Comparison of ENCODE assay signal across 15 cellular contexts in the genomic region with DNA sequence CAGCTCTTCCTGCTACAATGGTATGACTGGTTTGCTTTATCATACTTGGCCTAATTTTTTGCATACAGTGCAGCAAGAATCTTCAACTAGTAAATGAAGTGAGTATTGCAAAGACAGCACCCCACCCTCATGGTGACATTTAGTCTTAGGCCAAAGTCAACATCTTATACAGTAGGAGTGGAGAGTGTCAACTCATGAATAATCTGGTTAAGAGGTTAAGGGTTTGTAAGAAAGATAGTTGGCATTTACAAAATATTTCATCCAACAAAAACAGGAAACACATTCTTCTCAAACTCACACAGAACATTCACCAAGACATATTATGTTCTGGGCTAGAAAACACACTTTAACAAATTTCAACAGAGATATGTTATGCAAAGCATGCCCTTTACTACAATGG. TPM values are rescaled to one million over a fixed set of nuclear protein-coding genes. Genes with fewer than 3 reads are reported as not detected.
DNase-seq lines count a peak whose midpoint lies in the region; ATAC-seq, FAIRE-seq and TF ChIP-seq lines count a peak whose summit lies in the region.
"Had no signal": no experiment of that assay in that cellular context is flagged by ENCODE, and none has a peak within 500 bp of the region (broad histone marks: within the 10 kb centered on the region; RNA-seq: fewer than 3 reads in every experiment).

No MANE protein-coding gene starts in this region.

- no peak for TF ChIP-seq POLR2A in A549 (IDR thresholded peaks at IDR 0.05; ENCODE audit: low read length)
- TF ChIP-seq POLR2A in tibial nerve (IDR thresholded peaks at IDR 0.05), result no peak

- peak overlapping the region; percentile 73 to 82 for H3K27ac ChIP-seq in A549
- peak overlapping the region in 2 of 4 donors; percentile 11 to 38 for H3K27ac ChIP-seq in tibial nerve
- H3K27ac ChIP-seq: C4-2B, dorsolateral prefrontal cortex, uterus had no signal

- no peaks in the 10 kb centered on the region for H3K27me3 Mint-ChIP-seq in activated T-helper 2 cell treated with anti-CD3 and anti-CD28 coated beads, Interferon-gamma antibody, Interleukin-2, Interleukin-4, amounts not matched to agents 10 μg/mL and 5 μg/mL and 100 μg/mL, durations not matched to agents 14 hours and 24 hours and 36 hours (ENCODE audit: low read depth)
- no peaks in the 10 kb centered on the region for H3K27me3 Mint-ChIP-seq in immature natural killer cell (ENCODE audit: low read depth in 3 of 3)
- H3K27me3 Mint-ChIP-seq: memory B cell had no signal

- intact Hi-C loops in activated T-helper 2 cell treated with anti-CD3 and anti-CD28 coated beads, Interferon-gamma antibody, Interleukin-2, Interleukin-4, amounts not matched to agents 10 μg/mL and 5 μg/mL and 100 μg/mL, durations not matched to agents 14 hours and 24 hours and 36 hours (cut with micrococcal nuclease), result loop anchor here (10.0 kb wide), 1 partner anchor 230 kb away; a partner anchor contains a TSS

- CTCF ChIA-PET in A549 (lab: Yijun Ruan, JAX), result no interaction called here

- H3K4me1 ChIP-seq in A549 (peaks cover 61% of the 10 kb centered on the region), tibial nerve (peaks cover 0 to 55% (median 32%) of the 10 kb centered on the region in 4 donors)

- H3K9me3 Mint-ChIP-seq in activated T-helper 2 cell treated with anti-CD3 and anti-CD28 coated beads, Interferon-gamma antibody, Interleukin-2, Interleukin-4, amounts not matched to agents 10 μg/mL and 5 μg/mL and 100 μg/mL, durations not matched to agents 14 hours and 24 hours and 36 hours, result no peaks in the 10 kb centered on the region
- no peaks in the 10 kb centered on the region for H3K9me3 Mint-ChIP-seq in immature natural killer cell
- H3K9me3 Mint-ChIP-seq: memory B cell had no signal

- no peaks in the 10 kb centered on the region for H3K36me3 ChIP-seq in tibial nerve
- H3K36me3 ChIP-seq: uterus had no signal

- peak overlapping the region; percentile 43 for H3K4me3 Mint-ChIP-seq in activated T-helper 2 cell treated with anti-CD3 and anti-CD28 coated beads, Interferon-gamma antibody, Interleukin-2, Interleukin-4, amounts not matched to agents 10 μg/mL and 5 μg/mL and 100 μg/mL, durations not matched to agents 14 hours and 24 hours and 36 hours (ENCODE audit: low read depth)
- no peak overlapping the region for H3K4me3 Mint-ChIP-seq in immature natural killer cell
- H3K4me3 Mint-ChIP-seq: memory B cell had no signal

- POLR2A ChIA-PET in A549 (lab: Yijun Ruan, JAX), result no interaction called here

- ATAC-seq in A549 (peak in 1 of 2 experiments; percentile 63; a peak in 3 of 6 replicates), GM19351 (IDR thresholded peaks at IDR 0.05; ENCODE audit: unreplicated experiment) (no peak), HG03469 (IDR thresholded peaks at IDR 0.05; ENCODE audit: unreplicated experiment) (no peak)

- no peak for TF ChIP-seq RAD21 in A549 (conservative IDR thresholded peaks at IDR 0.05 in 1 of 2, IDR thresholded peaks at IDR 0.05 in 1 of 2)

- H3K27me3 ChIP-seq in tibial nerve, result no peaks in the 10 kb centered on the region
- H3K27me3 ChIP-seq: dorsolateral prefrontal cortex, heart right ventricle, uterus had no signal

- TF ChIP-seq EP300 in A549 (IDR thresholded peaks at IDR 0.05) (peak; percentile 21 to 65; a peak in 1 of 5 replicates), tibial nerve (IDR thresholded peaks at IDR 0.05) (peak in 1 of 2 donors; percentile 32)

- H3K4me3 ChIP-seq in A549, result no peak overlapping the region
- no peak overlapping the region for H3K4me3 ChIP-seq in tibial nerve
- H3K4me3 ChIP-seq: dorsolateral prefrontal cortex, heart right ventricle, uterus had no signal

- H3K4me1 Mint-ChIP-seq in activated T-helper 2 cell treated with anti-CD3 and anti-CD28 coated beads, Interferon-gamma antibody, Interleukin-2, Interleukin-4, amounts not matched to agents 10 μg/mL and 5 μg/mL and 100 μg/mL, durations not matched to agents 14 hours and 24 hours and 36 hours (ENCODE audit: low read depth), result peaks cover 56% of the 10 kb centered on the region
- peaks cover 37 to 56% of the 10 kb centered on the region in 2 donors for H3K4me1 Mint-ChIP-seq in immature natural killer cell

- peak overlapping the region; percentile 83 for H3K4me2 ChIP-seq in A549

- TF ChIP-seq CTCF in A549 (IDR thresholded peaks at IDR 0.05), result no peak
- no peak for TF ChIP-seq CTCF in tibial nerve (IDR thresholded peaks at IDR 0.05)

- H3K9me3 ChIP-seq in A549 (no peaks in the 10 kb centered on the region), tibial nerve (no peaks in the 10 kb centered on the region)
- H3K9me3 ChIP-seq: heart right ventricle, uterus had no signal

- H3K27ac Mint-ChIP-seq in activated T-helper 2 cell treated with anti-CD3 and anti-CD28 coated beads, Interferon-gamma antibody, Interleukin-2, Interleukin-4, amounts not matched to agents 10 μg/mL and 5 μg/mL and 100 μg/mL, durations not matched to agents 14 hours and 24 hours and 36 hours, result peak overlapping the region; percentile 79
- H3K27ac Mint-ChIP-seq in immature natural killer cell, result peak overlapping the region in 4 of 6 donors; percentile 31 to 63 (median 50)

- DNase-seq in A549 (ENCODE audit: low read depth in 1 of 2, low spot score in 1 of 2), result peak in 1 of 2 experiments; percentile 81
- peak; percentile 25 for DNase-seq in GM04503 (ENCODE audit: low read depth)
- DNase-seq in activated T-helper 2 cell treated with anti-CD3 and anti-CD28 coated beads, Interferon-gamma antibody, Interleukin-2, Interleukin-4, amounts not matched to agents 10 μg/mL and 5 μg/mL and 100 μg/mL, durations not matched to agents 14 hours and 24 hours and 36 hours (ENCODE audit: low spot score), result no peak
- no peak for DNase-seq in immature natural killer cell
- DNase-seq in C1 segment of cervical spinal cord (lab: John Stamatoyannopoulos, UW), result no peak
- no peak for DNase-seq in tibial nerve (ENCODE audit: low spot score in 2 of 2)
- DNase-seq: activated CD4-positive, CD25-positive, alpha-beta regulatory T cell; dorsolateral prefrontal cortex; heart right ventricle; NCI-H2227 treated with DMSO at 0.1 percent for 48 hours; uterus had no signal

- H3K36me3 Mint-ChIP-seq in activated T-helper 2 cell treated with anti-CD3 and anti-CD28 coated beads, Interferon-gamma antibody, Interleukin-2, Interleukin-4, amounts not matched to agents 10 μg/mL and 5 μg/mL and 100 μg/mL, durations not matched to agents 14 hours and 24 hours and 36 hours (ENCODE audit: low read depth), result peaks cover 10% of the 10 kb centered on the region
- H3K36me3 Mint-ChIP-seq in immature natural killer cell, result peaks cover 0 to 7% (median 4%) of the 10 kb centered on the region in 3 donors
- H3K36me3 Mint-ChIP-seq: memory B cell had no signal

- FAIRE-seq in A549 (lab: Jason Lieb, UNC), result peak; percentile 68

TF ChIP-seq in A549, 52 proteins besides CTCF, POLR2A, EP300 and RAD21 (continues in another document):
- TF ChIP-seq MAFK (IDR thresholded peaks at IDR 0.05; ENCODE audit: partially characterized antibody), result peak; percentile 54
- TF ChIP-seq, protein P1, sequence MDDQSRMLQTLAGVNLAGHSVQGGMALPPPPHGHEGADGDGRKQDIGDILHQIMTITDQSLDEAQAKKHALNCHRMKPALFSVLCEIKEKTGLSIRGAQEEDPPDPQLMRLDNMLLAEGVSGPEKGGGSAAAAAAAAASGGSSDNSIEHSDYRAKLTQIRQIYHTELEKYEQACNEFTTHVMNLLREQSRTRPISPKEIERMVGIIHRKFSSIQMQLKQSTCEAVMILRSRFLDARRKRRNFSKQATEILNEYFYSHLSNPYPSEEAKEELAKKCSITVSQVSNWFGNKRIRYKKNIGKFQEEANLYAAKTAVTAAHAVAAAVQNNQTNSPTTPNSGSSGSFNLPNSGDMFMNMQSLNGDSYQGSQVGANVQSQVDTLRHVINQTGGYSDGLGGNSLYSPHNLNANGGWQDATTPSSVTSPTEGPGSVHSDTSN (IDR thresholded peaks at IDR 0.05), result no peak
- TF ChIP-seq GATA3 (IDR thresholded peaks at IDR 0.05; ENCODE audit: borderline replicate concordance), result peak; percentile 71; the same call in 1 of the 2 replicates
- no peak for TF ChIP-seq CBX8 (IDR thresholded peaks at IDR 0.05)
- TF ChIP-seq, protein P2, sequence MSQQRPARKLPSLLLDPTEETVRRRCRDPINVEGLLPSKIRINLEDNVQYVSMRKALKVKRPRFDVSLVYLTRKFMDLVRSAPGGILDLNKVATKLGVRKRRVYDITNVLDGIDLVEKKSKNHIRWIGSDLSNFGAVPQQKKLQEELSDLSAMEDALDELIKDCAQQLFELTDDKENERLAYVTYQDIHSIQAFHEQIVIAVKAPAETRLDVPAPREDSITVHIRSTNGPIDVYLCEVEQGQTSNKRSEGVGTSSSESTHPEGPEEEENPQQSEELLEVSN (IDR thresholded peaks at IDR 0.05; ENCODE audit: borderline replicate concordance, low read depth), result no peak
- TF ChIP-seq POLR2AphosphoS2 (conservative IDR thresholded peaks at IDR 0.05; ENCODE audit: low read length), result no peak
- no peak for TF ChIP-seq ZC3H11A (IDR thresholded peaks at IDR 0.05)
- no peak for TF ChIP-seq EHMT2 (IDR thresholded peaks at IDR 0.05; ENCODE audit: low read depth)
- TF ChIP-seq FOSB (CRISPR knock-in tag; IDR thresholded peaks at IDR 0.05), result no peak
- TF ChIP-seq SMC3 (IDR thresholded peaks at IDR 0.05), result no peak

RNA-seq across cellular contexts. Expression of a gene that starts 2.2 kb away (rescaled TPM):
- polyA plus RNA-seq in A549 (2011; rRNA removed) (52.8 and 72.8 TPM in 2 replicates), A549 (2017; fragmentation: RNase III; extraction: RNeasy Plus Mini Kit Qiagen cat#74134 plus additional on column Dnase treatment) (41.3 to 63.6 TPM (median 48.4 TPM) in 3 replicates), immature natural killer cell (10 to 100 TPM; 22.3 to 46.0 (median 25.6) TPM)
- 27.2 and 28.0 TPM in 2 replicates for polyA plus RNA-seq in A549 (2012; cell fraction: cytosol; rRNA removed)
- 24.1 and 24.5 TPM in 2 replicates for polyA plus RNA-seq in A549 (2012; cell fraction: nucleus; rRNA removed)
- 45.6 and 46.0 TPM in 2 replicates for polyA minus RNA-seq in A549 (2011; rRNA and poly(A)+ RNA removed)
- total RNA-seq in activated T-helper 2 cell treated with anti-CD3 and anti-CD28 coated beads, Interferon-gamma antibody, Interleukin-2, Interleukin-4, amounts not matched to agents 10 μg/mL and 5 μg/mL and 100 μg/mL, durations not matched to agents 14 hours and 24 hours and 36 hours, result 17.7 and 17.8 TPM in 2 replicates
- 10 to 100 TPM in 2 of 4 donors, 1 to 10 TPM in 2; 8.2 to 22.8 (median 11.3) TPM for total RNA-seq in tibial nerve

RNA-seq across cellular contexts. Expression of a gene that starts 33.7 kb away (rescaled TPM):
- polyA plus RNA-seq in A549 (2011; rRNA removed), result 36.7 and 38.9 TPM in 2 replicates
- 31.8 and 38.7 TPM in 2 replicates for polyA plus RNA-seq in A549 (2012; cell fraction: cytosol; rRNA removed)
- 46.2 and 52.9 TPM in 2 replicates for polyA plus RNA-seq in A549 (2012; cell fraction: nucleus; rRNA removed)
- polyA plus RNA-seq in A549 (2017; fragmentation: RNase III; extraction: RNeasy Plus Mini Kit Qiagen cat#74134 plus additional on column Dnase treatment), result 22.7 to 23.3 TPM (median 22.9 TPM) in 3 replicates
- 74.6 and 81.2 TPM in 2 replicates for polyA minus RNA-seq in A549 (2011; rRNA and poly(A)+ RNA removed)
- 27.2 and 29.6 TPM in 2 replicates for total RNA-seq in activated T-helper 2 cell treated with anti-CD3 and anti-CD28 coated beads, Interferon-gamma antibody, Interleukin-2, Interleukin-4, amounts not matched to agents 10 μg/mL and 5 μg/mL and 100 μg/mL, durations not matched to agents 14 hours and 24 hours and 36 hours
- 10 to 100 TPM in 1 of 3 donors, 1 to 10 TPM in 2; 2.2 to 16.7 (median 9.0) TPM for polyA plus RNA-seq in immature natural killer cell
- total RNA-seq in tibial nerve, result 10 to 100 TPM in 2 of 4 donors, 1 to 10 TPM in 2; 5.7 to 16.5 (median 11.3) TPM
